ENCODE assay signal across 1 cellular context in genomic region chr1:88784551-88784950, GRCh38.
TF ChIP-seq lines count a peak whose summit lies in the region.

No MANE protein-coding gene starts in this region.

TF ChIP-seq in GM12878, 131 proteins besides CTCF, POLR2A, EP300 and RAD21 (continued from another document):
- TF ChIP-seq, protein P1, sequence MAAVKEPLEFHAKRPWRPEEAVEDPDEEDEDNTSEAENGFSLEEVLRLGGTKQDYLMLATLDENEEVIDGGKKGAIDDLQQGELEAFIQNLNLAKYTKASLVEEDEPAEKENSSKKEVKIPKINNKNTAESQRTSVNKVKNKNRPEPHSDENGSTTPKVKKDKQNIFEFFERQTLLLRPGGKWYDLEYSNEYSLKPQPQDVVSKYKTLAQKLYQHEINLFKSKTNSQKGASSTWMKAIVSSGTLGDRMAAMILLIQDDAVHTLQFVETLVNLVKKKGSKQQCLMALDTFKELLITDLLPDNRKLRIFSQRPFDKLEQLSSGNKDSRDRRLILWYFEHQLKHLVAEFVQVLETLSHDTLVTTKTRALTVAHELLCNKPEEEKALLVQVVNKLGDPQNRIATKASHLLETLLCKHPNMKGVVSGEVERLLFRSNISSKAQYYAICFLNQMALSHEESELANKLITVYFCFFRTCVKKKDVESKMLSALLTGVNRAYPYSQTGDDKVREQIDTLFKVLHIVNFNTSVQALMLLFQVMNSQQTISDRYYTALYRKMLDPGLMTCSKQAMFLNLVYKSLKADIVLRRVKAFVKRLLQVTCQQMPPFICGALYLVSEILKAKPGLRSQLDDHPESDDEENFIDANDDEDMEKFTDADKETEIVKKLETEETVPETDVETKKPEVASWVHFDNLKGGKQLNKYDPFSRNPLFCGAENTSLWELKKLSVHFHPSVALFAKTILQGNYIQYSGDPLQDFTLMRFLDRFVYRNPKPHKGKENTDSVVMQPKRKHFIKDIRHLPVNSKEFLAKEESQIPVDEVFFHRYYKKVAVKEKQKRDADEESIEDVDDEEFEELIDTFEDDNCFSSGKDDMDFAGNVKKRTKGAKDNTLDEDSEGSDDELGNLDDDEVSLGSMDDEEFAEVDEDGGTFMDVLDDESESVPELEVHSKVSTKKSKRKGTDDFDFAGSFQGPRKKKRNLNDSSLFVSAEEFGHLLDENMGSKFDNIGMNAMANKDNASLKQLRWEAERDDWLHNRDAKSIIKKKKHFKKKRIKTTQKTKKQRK (IDR thresholded peaks at IDR 0.05; ENCODE audit: low read depth, low read length): no peak
- TF ChIP-seq, protein P2, sequence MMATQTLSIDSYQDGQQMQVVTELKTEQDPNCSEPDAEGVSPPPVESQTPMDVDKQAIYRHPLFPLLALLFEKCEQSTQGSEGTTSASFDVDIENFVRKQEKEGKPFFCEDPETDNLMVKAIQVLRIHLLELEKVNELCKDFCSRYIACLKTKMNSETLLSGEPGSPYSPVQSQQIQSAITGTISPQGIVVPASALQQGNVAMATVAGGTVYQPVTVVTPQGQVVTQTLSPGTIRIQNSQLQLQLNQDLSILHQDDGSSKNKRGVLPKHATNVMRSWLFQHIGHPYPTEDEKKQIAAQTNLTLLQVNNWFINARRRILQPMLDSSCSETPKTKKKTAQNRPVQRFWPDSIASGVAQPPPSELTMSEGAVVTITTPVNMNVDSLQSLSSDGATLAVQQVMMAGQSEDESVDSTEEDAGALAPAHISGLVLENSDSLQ (IDR thresholded peaks at IDR 0.05): no peak
- TF ChIP-seq ZNF217 (IDR thresholded peaks at IDR 0.05): no peak
- no peak for TF ChIP-seq RBBP5 (conservative IDR thresholded peaks at IDR 0.05)
- TF ChIP-seq BCLAF1 (IDR thresholded peaks at IDR 0.05): no peak
- TF ChIP-seq ZSCAN29 (IDR thresholded peaks at IDR 0.05): no peak
- TF ChIP-seq STAT1 (conservative IDR thresholded peaks at IDR 0.05): no peak
- no peak for TF ChIP-seq IKZF2 (IDR thresholded peaks at IDR 0.05)
- no peak for TF ChIP-seq IKZF1 (conservative IDR thresholded peaks at IDR 0.05)
- TF ChIP-seq SP1 (IDR thresholded peaks at IDR 0.05; ENCODE audit: low read depth, low read length): no peak
- TF ChIP-seq NFIC (IDR thresholded peaks at IDR 0.05; ENCODE audit: low read depth, low read length): no peak
- TF ChIP-seq CEBPB (IDR thresholded peaks at IDR 0.05; ENCODE audit: borderline replicate concordance in 1 of 2, low read depth in 2 of 2, low read length in 2 of 2): no peak
- TF ChIP-seq ZNF24 (IDR thresholded peaks at IDR 0.05): no peak
- TF ChIP-seq ZZZ3 (IDR thresholded peaks at IDR 0.05; ENCODE audit: control insufficient read depth, insufficient read length, low read depth): no peak
- TF ChIP-seq LARP7 (IDR thresholded peaks at IDR 0.05): no peak
- TF ChIP-seq E2F4 (IDR thresholded peaks at IDR 0.05; ENCODE audit: low read depth, low read length): no peak
